In the genomic region with DNA sequence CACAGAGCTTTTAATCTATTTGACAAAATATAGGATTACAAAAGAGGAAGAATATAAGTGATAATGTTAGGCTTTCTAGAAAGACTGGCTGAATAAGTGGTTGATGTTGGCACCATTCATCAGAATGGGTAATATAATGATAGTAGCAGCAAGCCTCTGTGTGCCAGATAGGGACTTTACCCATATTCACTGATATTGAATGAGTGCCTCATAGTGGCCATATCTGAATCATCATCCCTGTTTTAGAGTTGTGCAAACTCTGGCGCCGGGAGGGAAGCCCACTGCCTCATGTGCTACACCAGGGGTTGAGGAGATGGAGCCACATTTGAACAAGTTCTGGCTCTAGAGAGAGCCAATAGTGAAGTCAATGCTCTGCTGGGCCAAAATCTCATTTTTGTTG, we compare ENCODE assay signal across 16 cellular contexts.
A peak's percentile ranks its signal among the peaks of the same experiment; 100 is the strongest.
DNase-seq lines count a peak whose midpoint lies in the region; ATAC-seq and TF ChIP-seq lines count a peak whose summit lies in the region.
"Had no signal": no experiment of that assay in that cellular context is flagged by ENCODE, and none has a peak within 500 bp of the region (broad histone marks: within the 10 kb centered on the region; RNA-seq: fewer than 3 reads in every experiment).

No MANE protein-coding gene starts in this region.

- H3K36me3 Mint-ChIP-seq in Caco-2 (ENCODE audit: insufficient read depth, unreplicated experiment): no peaks in the 10 kb centered on the region
- H3K36me3 Mint-ChIP-seq: CD4-positive, CD25-positive, alpha-beta regulatory T cell; CD8-positive, alpha-beta T cell had no signal

- no peaks in the 10 kb centered on the region for H3K4me1 Mint-ChIP-seq in stimulated activated naive CD8-positive, alpha-beta T cell treated with anti-CD3 and anti-CD28 coated beads, Interleukin-15, amount 100 ng/mL, for 72 hours
- no peaks in the 10 kb centered on the region for H3K4me1 Mint-ChIP-seq in Caco-2 (ENCODE audit: low read depth, unreplicated experiment)

- ATAC-seq in stimulated activated naive CD8-positive, alpha-beta T cell treated with anti-CD3 and anti-CD28 coated beads, Interleukin-15, amount 100 ng/mL, for 72 hours: peak; percentile 57
- ATAC-seq: CD8-positive, alpha-beta T cell; HCT116 had no signal

- TF ChIP-seq CTCF in GM12872 (IDR thresholded peaks at IDR 0.05; ENCODE audit: insufficient read depth, low read depth, low read length) (0 out of 3 replicates have a peak, but pooled peaks have one; percentile 2), LNCaP clone FGC (IDR thresholded peaks at IDR 0.05; ENCODE audit: control insufficient read depth, extremely low read depth, insufficient read depth) (peak; percentile 14; the same call in 1 of the 2 replicates), Caco-2 (IDR thresholded peaks at IDR 0.05; ENCODE audit: insufficient read depth in 1 of 2, low read depth in 1 of 2, low read length in 1 of 2, severe bottlenecking in 1 of 2, unreplicated experiment in 1 of 2) (no peak), GM10248 (IDR thresholded peaks at IDR 0.05; ENCODE audit: control extremely low read depth, extremely low read depth, low read depth, missing control alignments) (no peak)

- DNase-seq in LNCaP clone FGC (ENCODE audit: low read depth) (no peak), Caco-2 (no peak), NCI-H2196 treated with DMSO at 0.1 percent for 48 hours (lab: John Stamatoyannopoulos, UW; ENCODE audit: unreplicated experiment) (no peak), GM10248 (ENCODE audit: extremely low spot score) (no peak)
- no peak for DNase-seq in stimulated activated naive CD8-positive, alpha-beta T cell treated with anti-CD3 and anti-CD28 coated beads, Interleukin-15, amount 100 ng/mL, for 72 hours
- DNase-seq: C1 segment of cervical spinal cord; CD4-positive, CD25-positive, alpha-beta regulatory T cell; CD8-positive, alpha-beta T cell; DMS 273 treated with DMSO at 0.1 percent for 48 hours; DMS79; EL; GDM1; GM23248; H9 had no signal

- intact Hi-C loops in Caco-2 (cut with micrococcal nuclease; ENCODE audit: unreplicated experiment): no loop called here

- CTCF ChIA-PET in Caco-2 (lab: Charles Lee): no interaction called here
- CTCF ChIA-PET in GM10248 (lab: Yijun Ruan, JAX): no interaction called here

- POLR2A ChIA-PET in Caco-2 (lab: Charles Lee) (no interaction called here), GM10248 (lab: Yijun Ruan, JAX) (no interaction called here)

- H3K4me3 Mint-ChIP-seq in stimulated activated naive CD8-positive, alpha-beta T cell treated with anti-CD3 and anti-CD28 coated beads, Interleukin-15, amount 100 ng/mL, for 72 hours: no peak overlapping the region
- H3K4me3 Mint-ChIP-seq in Caco-2 (ENCODE audit: unreplicated experiment): no peak overlapping the region
- H3K4me3 Mint-ChIP-seq: CD4-positive, CD25-positive, alpha-beta regulatory T cell; CD8-positive, alpha-beta T cell; H9 had no signal

- no TSS peak for BruUV-seq in Caco-2 (replicated peaks; lab: Mats Ljungman, UMichigan)

- no peaks in the 10 kb centered on the region for H3K36me3 ChIP-seq in Caco-2 (ENCODE audit: control insufficient read depth, insufficient read depth, low read length)

- no peak overlapping the region for H3K27ac Mint-ChIP-seq in stimulated activated naive CD8-positive, alpha-beta T cell treated with anti-CD3 and anti-CD28 coated beads, Interleukin-15, amount 100 ng/mL, for 72 hours
- no peak overlapping the region for H3K27ac Mint-ChIP-seq in Caco-2 (ENCODE audit: unreplicated experiment)
- H3K27ac Mint-ChIP-seq: CD4-positive, CD25-positive, alpha-beta regulatory T cell; CD8-positive, alpha-beta T cell; H9 had no signal

- H3K4me1 ChIP-seq in Caco-2: no peaks in the 10 kb centered on the region

- H3K27me3 ChIP-seq in Caco-2 (replicated peaks; ENCODE audit: control insufficient read depth, insufficient read depth, low read length): no peaks in the 10 kb centered on the region

- H3K9me3 Mint-ChIP-seq in stimulated activated naive CD8-positive, alpha-beta T cell treated with anti-CD3 and anti-CD28 coated beads, Interleukin-15, amount 100 ng/mL, for 72 hours: peaks cover 0 to 8% of the 10 kb centered on the region in 2 donors
- no peaks in the 10 kb centered on the region for H3K9me3 Mint-ChIP-seq in Caco-2 (ENCODE audit: unreplicated experiment)
- H3K9me3 Mint-ChIP-seq: CD8-positive, alpha-beta T cell; H9 had no signal

- H3K9me3 ChIP-seq in Caco-2: no peaks in the 10 kb centered on the region

- H3K4me3 ChIP-seq in LNCaP clone FGC (ENCODE audit: low read depth, low read length) (no peak overlapping the region), Caco-2 (ENCODE audit: low read depth, low read length) (no peak overlapping the region)
- H3K4me3 ChIP-seq: GM23248 had no signal

- no peaks in the 10 kb centered on the region for H3K27me3 Mint-ChIP-seq in stimulated activated naive CD8-positive, alpha-beta T cell treated with anti-CD3 and anti-CD28 coated beads, Interleukin-15, amount 100 ng/mL, for 72 hours
- H3K27me3 Mint-ChIP-seq in Caco-2 (ENCODE audit: insufficient read depth, unreplicated experiment): peaks cover 18% of the 10 kb centered on the region
- H3K27me3 Mint-ChIP-seq: CD4-positive, CD25-positive, alpha-beta regulatory T cell had no signal

Comparison
In these comparisons a context has a peak if more than half of its experiments do, and no peak if none do; other contexts are left out.
1. CTCF ChIP-seq: peak in GM12872 (single experiment) and LNCaP clone FGC (single experiment); none in Caco-2 (0 of 2) and GM10248 (single experiment).